In the genomic region with DNA sequence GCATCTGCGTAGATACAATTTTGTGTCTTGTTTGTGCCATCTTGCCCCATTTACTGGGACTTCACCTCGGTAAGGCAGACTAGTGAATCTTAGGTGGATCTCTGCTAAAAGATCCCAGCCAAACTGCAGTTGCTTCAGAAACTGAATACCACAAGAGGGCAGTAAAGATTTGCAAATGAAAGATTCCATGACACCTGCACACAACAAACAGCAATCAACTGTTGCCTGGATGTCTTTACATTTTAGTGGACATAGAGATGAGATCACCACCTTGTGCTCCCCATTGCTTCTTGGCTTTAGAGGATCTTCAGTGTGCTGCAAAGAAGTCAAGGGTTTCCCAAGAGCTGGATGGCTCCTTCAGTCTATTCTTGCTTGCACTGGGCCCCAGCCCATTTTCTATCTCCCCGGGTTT, we compare ENCODE assay signal across 8 cellular contexts.
A peak's percentile ranks its signal among the peaks of the same experiment; 100 is the strongest.
DNase-seq lines count a peak whose midpoint lies in the region; ATAC-seq and TF ChIP-seq lines count a peak whose summit lies in the region.

No MANE protein-coding gene starts in this region.

- peak overlapping the region in 1 of 2 donors; percentile 60 for H3K9ac ChIP-seq in mucosa of rectum (ENCODE audit: low read depth in 1 of 2, low read length in 2 of 2)

- H3K4me3 ChIP-seq in BE2C (ENCODE audit: low read depth, low read length) (no peak overlapping the region), epithelial cell of proximal tubule (ENCODE audit: low read depth, low read length) (no peak overlapping the region), mucosa of rectum (ENCODE audit: low read length in 2 of 2) (peak overlapping the region in 1 of 2 donors; percentile 44)

- H3K9me3 ChIP-seq in BE2C = no peaks in the 10 kb centered on the region
- no peaks in the 10 kb centered on the region for H3K9me3 ChIP-seq in mucosa of rectum (ENCODE audit: control insufficient read depth in 2 of 2, low read length in 2 of 2)

- TF ChIP-seq CTCF in BE2C (IDR thresholded peaks at IDR 0.05; ENCODE audit: low read depth, low read length) = peak; percentile 90
- peak; percentile 79 for TF ChIP-seq CTCF in epithelial cell of proximal tubule (conservative IDR thresholded peaks at IDR 0.05; ENCODE audit: low read depth, low read length)

- H3K4me1 ChIP-seq in BE2C (peaks cover 14% of the 10 kb centered on the region), mucosa of rectum (ENCODE audit: control insufficient read depth in 2 of 2, insufficient read depth in 2 of 2, low read length in 2 of 2) (peaks cover 26 to 46% of the 10 kb centered on the region in 2 donors)

- H3K36me3 ChIP-seq in BE2C = no peaks in the 10 kb centered on the region; the same call in 1 of the 2 replicates
- no peaks in the 10 kb centered on the region for H3K36me3 ChIP-seq in mucosa of rectum (ENCODE audit: control insufficient read depth in 2 of 2, insufficient read depth in 2 of 2, low read length in 2 of 2)

- DNase-seq in BE2C (no peak), NCI-H1417 (lab: John Stamatoyannopoulos, UW) (peak; percentile 57 to 89 (median 62)), epithelial cell of proximal tubule (ENCODE audit: low read depth) (peak; percentile 19)
- no peak for DNase-seq in activated CD4-positive, CD25-positive, alpha-beta regulatory T cell (lab: John Stamatoyannopoulos, UW)
- no peak for DNase-seq in stimulated activated CD4-positive, alpha-beta T cell treated with anti-CD3 and anti-CD28 coated beads, Interleukin-4, amount 100 ng/mL, for 1 hour

- H3K27me3 ChIP-seq in BE2C (no peaks in the 10 kb centered on the region), mucosa of rectum (ENCODE audit: control insufficient read depth in 2 of 2, insufficient read depth in 2 of 2, low read length in 2 of 2) (no peaks in the 10 kb centered on the region)

- peak; percentile 37 for ATAC-seq in GM18861 (IDR thresholded peaks at IDR 0.05; ENCODE audit: unreplicated experiment)
- ATAC-seq in SK-N-SH treated with all-trans-retinoic acid at 6 μM for 48 hours = peak; percentile 72

- peak overlapping the region; percentile 84 to 90 for H3K27ac ChIP-seq in mucosa of rectum (ENCODE audit: low read depth in 2 of 2, low read length in 2 of 2)

TF ChIP-seq in SK-N-SH treated with all-trans-retinoic acid at 6 μM for 48 hours, 23 proteins besides CTCF, POLR2A, EP300 and RAD21:
- TF ChIP-seq CSDC2 (CRISPR knock-in tag; IDR thresholded peaks at IDR 0.05) = no peak
- TF ChIP-seq ZNF8 (CRISPR knock-in tag; IDR thresholded peaks at IDR 0.05) = no peak
- TF ChIP-seq OSR1 (CRISPR knock-in tag; IDR thresholded peaks at IDR 0.05) = no peak
- TF ChIP-seq GLIS3 (CRISPR knock-in tag; IDR thresholded peaks at IDR 0.05) = no peak
- TF ChIP-seq PPARA (CRISPR knock-in tag; IDR thresholded peaks at IDR 0.05; ENCODE audit: borderline replicate concordance) = no peak
- no peak for TF ChIP-seq ARNTL (CRISPR knock-in tag; IDR thresholded peaks at IDR 0.05; ENCODE audit: borderline replicate concordance, low read depth)
- TF ChIP-seq ZNF70 (CRISPR knock-in tag; IDR thresholded peaks at IDR 0.05) = no peak
- no peak for TF ChIP-seq RARB (CRISPR knock-in tag; IDR thresholded peaks at IDR 0.05)
- TF ChIP-seq, protein P1, sequence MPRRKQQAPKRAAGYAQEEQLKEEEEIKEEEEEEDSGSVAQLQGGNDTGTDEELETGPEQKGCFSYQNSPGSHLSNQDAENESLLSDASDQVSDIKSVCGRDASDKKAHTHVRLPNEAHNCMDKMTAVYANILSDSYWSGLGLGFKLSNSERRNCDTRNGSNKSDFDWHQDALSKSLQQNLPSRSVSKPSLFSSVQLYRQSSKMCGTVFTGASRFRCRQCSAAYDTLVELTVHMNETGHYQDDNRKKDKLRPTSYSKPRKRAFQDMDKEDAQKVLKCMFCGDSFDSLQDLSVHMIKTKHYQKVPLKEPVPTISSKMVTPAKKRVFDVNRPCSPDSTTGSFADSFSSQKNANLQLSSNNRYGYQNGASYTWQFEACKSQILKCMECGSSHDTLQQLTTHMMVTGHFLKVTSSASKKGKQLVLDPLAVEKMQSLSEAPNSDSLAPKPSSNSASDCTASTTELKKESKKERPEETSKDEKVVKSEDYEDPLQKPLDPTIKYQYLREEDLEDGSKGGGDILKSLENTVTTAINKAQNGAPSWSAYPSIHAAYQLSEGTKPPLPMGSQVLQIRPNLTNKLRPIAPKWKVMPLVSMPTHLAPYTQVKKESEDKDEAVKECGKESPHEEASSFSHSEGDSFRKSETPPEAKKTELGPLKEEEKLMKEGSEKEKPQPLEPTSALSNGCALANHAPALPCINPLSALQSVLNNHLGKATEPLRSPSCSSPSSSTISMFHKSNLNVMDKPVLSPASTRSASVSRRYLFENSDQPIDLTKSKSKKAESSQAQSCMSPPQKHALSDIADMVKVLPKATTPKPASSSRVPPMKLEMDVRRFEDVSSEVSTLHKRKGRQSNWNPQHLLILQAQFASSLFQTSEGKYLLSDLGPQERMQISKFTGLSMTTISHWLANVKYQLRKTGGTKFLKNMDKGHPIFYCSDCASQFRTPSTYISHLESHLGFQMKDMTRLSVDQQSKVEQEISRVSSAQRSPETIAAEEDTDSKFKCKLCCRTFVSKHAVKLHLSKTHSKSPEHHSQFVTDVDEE (CRISPR knock-in tag; IDR thresholded peaks at IDR 0.05) = no peak
- TF ChIP-seq ZFP30 (CRISPR knock-in tag; IDR thresholded peaks at IDR 0.05) = no peak
- TF ChIP-seq TOX (CRISPR knock-in tag; IDR thresholded peaks at IDR 0.05; ENCODE audit: borderline replicate concordance) = no peak
- no peak for TF ChIP-seq TCF4 (CRISPR knock-in tag; IDR thresholded peaks at IDR 0.05; ENCODE audit: borderline replicate concordance)
- TF ChIP-seq ISL1 (CRISPR knock-in tag; IDR thresholded peaks at IDR 0.05) = no peak

Comparison
In these comparisons a context has a peak if more than half of its experiments do, and no peak if none do; other contexts are left out.
1. DNase-seq: peak in NCI-H1417 (3 of 3) and epithelial cell of proximal tubule (single experiment); none in BE2C (single experiment), activated CD4-positive, CD25-positive, alpha-beta regulatory T cell (0 of 4) and stimulated activated CD4-positive, alpha-beta T cell treated with anti-CD3 and anti-CD28 coated beads, Interleukin-4, amount 100 ng/mL, for 1 hour (single experiment).